8 cellular contexts compared by ENCODE assay signal in the genomic region with DNA sequence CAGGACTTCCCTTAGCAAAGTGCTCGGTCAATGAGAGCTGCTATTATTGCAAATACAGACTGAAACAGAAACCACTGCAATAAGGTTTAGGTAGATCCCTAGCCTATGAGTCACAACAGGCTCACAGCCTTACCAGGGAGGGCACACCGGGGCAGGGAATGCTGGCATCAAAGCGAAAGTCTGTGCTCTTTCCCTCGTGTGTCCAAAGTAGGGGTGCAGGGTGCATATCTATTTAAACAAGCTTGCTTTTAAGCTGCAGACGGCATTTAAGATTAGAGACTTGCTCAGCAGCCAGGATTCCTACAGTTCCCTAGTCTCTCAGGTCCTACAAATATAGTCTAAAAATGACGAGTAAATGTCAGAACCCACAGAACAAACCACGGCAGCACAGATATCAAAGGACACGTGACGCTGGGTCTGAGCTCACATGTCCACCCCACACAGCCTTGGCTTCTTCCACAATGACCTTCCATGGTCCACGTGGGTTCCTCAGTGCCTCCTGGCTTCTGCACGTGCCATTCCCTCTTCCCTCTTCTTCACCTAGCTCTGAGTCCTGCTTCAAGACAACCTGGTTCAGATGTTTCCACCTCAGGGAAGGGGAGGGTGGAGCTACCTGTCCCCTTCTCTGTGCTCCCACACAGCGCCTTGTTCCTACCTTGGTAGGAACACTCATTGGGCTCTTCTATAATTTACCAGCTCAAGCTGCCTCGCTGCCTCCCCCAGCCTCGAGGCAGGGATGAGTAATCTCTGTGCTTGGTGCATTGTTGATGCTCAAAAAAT.
DNase-seq lines count a peak whose midpoint lies in the region; ATAC-seq and TF ChIP-seq lines count a peak whose summit lies in the region.

No MANE protein-coding gene starts in this region.

- H3K36me3 Mint-ChIP-seq in CD4-positive, CD25-positive, alpha-beta regulatory T cell, result peaks cover 18% of the 10 kb centered on the region
- peaks cover 20% of the 10 kb centered on the region for H3K36me3 Mint-ChIP-seq in stimulated activated memory B cell treated with anti-CD40 and anti-IgM and Interleukin-4, amounts not matched to agents 10 μg/mL and 1 μg/mL and 100 μg/mL, for 72 hours

- no peaks in the 10 kb centered on the region for H3K27me3 ChIP-seq in CD4-positive, CD25-positive, alpha-beta regulatory T cell (ENCODE audit: control insufficient read depth, insufficient read depth, low read length)
- no peaks in the 10 kb centered on the region for H3K27me3 ChIP-seq in left ventricle myocardium inferior (ENCODE audit: low read depth)

- H3K36me3 ChIP-seq in CD4-positive, CD25-positive, alpha-beta regulatory T cell (ENCODE audit: control insufficient read depth, insufficient read depth, low read length), result peaks cover 5% of the 10 kb centered on the region
- no peaks in the 10 kb centered on the region for H3K36me3 ChIP-seq in left ventricle myocardium inferior

- H3K4me1 ChIP-seq in CD4-positive, CD25-positive, alpha-beta regulatory T cell (ENCODE audit: control insufficient read depth, insufficient read depth, low read length, poor library complexity, severe bottlenecking), result peaks cover 13% of the 10 kb centered on the region
- H3K4me1 ChIP-seq in left ventricle myocardium inferior, result peaks cover 56% of the 10 kb centered on the region

- no peak overlapping the region for H3K27ac ChIP-seq in CD4-positive, CD25-positive, alpha-beta regulatory T cell (ENCODE audit: insufficient read depth, low read length, poor library complexity, severe bottlenecking)
- H3K27ac ChIP-seq in left ventricle myocardium inferior (replicated peaks), result peak overlapping the region; percentile 76

- TF ChIP-seq CTCF in left ventricle myocardium inferior (IDR thresholded peaks at IDR 0.05; ENCODE audit: borderline replicate concordance), result no peak

- no peaks in the 10 kb centered on the region for H3K9me3 ChIP-seq in CD4-positive, CD25-positive, alpha-beta regulatory T cell (ENCODE audit: control insufficient read depth in 2 of 2, low read length in 2 of 2)
- no peaks in the 10 kb centered on the region for H3K9me3 ChIP-seq in left ventricle myocardium inferior (replicated peaks)

- peak in 1 of 3 donors; percentile 57 for DNase-seq in CD4-positive, CD25-positive, alpha-beta regulatory T cell
- DNase-seq in activated T-cell treated with anti-CD3 and anti-CD28 coated beads, Interleukin-2, amount 50 U/mL, for 48 hours, result peak; percentile 52 to 54
- DNase-seq in left ventricle myocardium inferior (peak; percentile 35), NCI-H748 treated with DMSO at 0.1 percent for 48 hours (lab: John Stamatoyannopoulos, UW) (no peak), NCI-H128 (lab: John Stamatoyannopoulos, UW; ENCODE audit: unreplicated experiment) (no peak)

- no peaks in the 10 kb centered on the region for H3K9me3 Mint-ChIP-seq in CD4-positive, CD25-positive, alpha-beta regulatory T cell
- H3K9me3 Mint-ChIP-seq in stimulated activated memory B cell treated with anti-CD40 and anti-IgM and Interleukin-4, amounts not matched to agents 10 μg/mL and 1 μg/mL and 100 μg/mL, for 72 hours, result no peaks in the 10 kb centered on the region

- peak overlapping the region; percentile 12 to 95 (median 82) for H3K4me3 Mint-ChIP-seq in CD4-positive, CD25-positive, alpha-beta regulatory T cell
- no peak overlapping the region for H3K4me3 Mint-ChIP-seq in stimulated activated memory B cell treated with anti-CD40 and anti-IgM and Interleukin-4, amounts not matched to agents 10 μg/mL and 1 μg/mL and 100 μg/mL, for 72 hours

- peak overlapping the region; percentile 64 for H3K4me3 ChIP-seq in CD4-positive, CD25-positive, alpha-beta regulatory T cell (ENCODE audit: low read depth, low read length)
- H3K4me3 ChIP-seq in left ventricle myocardium inferior, result peak overlapping the region; percentile 29

- ATAC-seq in CD4-positive, CD25-positive, alpha-beta regulatory T cell (ENCODE audit: low read depth in 2 of 2), result peak; percentile 70 to 77
- ATAC-seq in GM19397 (IDR thresholded peaks at IDR 0.05; ENCODE audit: unreplicated experiment) (peak; percentile 68), HG03457 (IDR thresholded peaks at IDR 0.05; ENCODE audit: unreplicated experiment) (peak; percentile 62)
- ATAC-seq in stimulated activated memory B cell treated with anti-CD40 and anti-IgM and Interleukin-4, amounts not matched to agents 10 μg/mL and 1 μg/mL and 100 μg/mL, for 72 hours, result no peak

- intact Hi-C loops in left ventricle myocardium inferior (cut with micrococcal nuclease), result no loop called here

- H3K27ac Mint-ChIP-seq in CD4-positive, CD25-positive, alpha-beta regulatory T cell, result peak overlapping the region; percentile 66 to 95 (median 90)
- peak overlapping the region; percentile 36 for H3K27ac Mint-ChIP-seq in stimulated activated memory B cell treated with anti-CD40 and anti-IgM and Interleukin-4, amounts not matched to agents 10 μg/mL and 1 μg/mL and 100 μg/mL, for 72 hours

- no peaks in the 10 kb centered on the region for H3K27me3 Mint-ChIP-seq in CD4-positive, CD25-positive, alpha-beta regulatory T cell
- H3K27me3 Mint-ChIP-seq in stimulated activated memory B cell treated with anti-CD40 and anti-IgM and Interleukin-4, amounts not matched to agents 10 μg/mL and 1 μg/mL and 100 μg/mL, for 72 hours, result no peaks in the 10 kb centered on the region

- peaks cover 14 to 24% (median 20%) of the 10 kb centered on the region in 4 donors for H3K4me1 Mint-ChIP-seq in CD4-positive, CD25-positive, alpha-beta regulatory T cell
- peaks cover 12% of the 10 kb centered on the region for H3K4me1 Mint-ChIP-seq in stimulated activated memory B cell treated with anti-CD40 and anti-IgM and Interleukin-4, amounts not matched to agents 10 μg/mL and 1 μg/mL and 100 μg/mL, for 72 hours

Comparison
In these comparisons a context has a peak if more than half of its experiments do, and no peak if none do; other contexts are left out.
1. DNase-seq: peak in activated T-cell treated with anti-CD3 and anti-CD28 coated beads, Interleukin-2, amount 50 U/mL, for 48 hours (2 of 2) and left ventricle myocardium inferior (single experiment); none in NCI-H748 treated with DMSO at 0.1 percent for 48 hours (single experiment) and NCI-H128 (single experiment).